Comparison of ENCODE assay signal across 8 cellular contexts in the genomic region with DNA sequence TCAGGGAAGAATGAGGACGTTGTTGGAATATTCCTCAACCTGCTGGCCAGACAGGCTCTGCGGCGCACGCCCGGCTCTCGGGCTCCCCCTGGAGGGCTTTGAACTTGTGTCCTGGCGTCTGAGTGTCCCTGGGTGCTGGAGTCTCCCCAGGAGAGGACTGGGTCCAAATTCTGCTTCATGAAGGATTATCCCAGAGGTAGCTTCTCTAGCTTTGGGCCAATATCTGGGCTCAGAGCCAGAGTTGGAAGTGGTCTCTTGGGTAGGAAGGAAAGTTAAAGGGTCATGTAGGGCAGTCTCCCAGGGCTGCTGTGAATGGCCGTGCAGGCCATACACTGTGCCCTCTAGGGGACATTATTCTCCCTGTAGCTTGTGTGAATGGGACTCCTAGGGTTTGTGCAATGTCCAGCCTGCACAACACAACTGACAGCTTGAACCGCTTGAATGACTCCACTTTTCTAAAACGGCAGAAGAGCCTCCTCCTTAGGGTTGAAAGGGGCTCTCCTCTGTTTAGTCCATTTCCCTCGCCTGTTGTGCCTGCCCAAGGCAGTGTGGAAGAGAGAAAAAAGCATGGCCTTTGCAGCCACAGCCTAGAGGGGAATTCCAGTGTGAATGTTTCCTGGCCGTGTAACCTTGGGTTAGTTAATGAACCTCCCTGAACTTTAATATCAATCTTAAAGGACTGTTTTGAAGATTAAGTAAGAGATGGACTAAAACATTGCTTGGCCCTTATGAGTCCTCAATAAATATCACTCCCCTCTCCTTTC.
A peak's percentile ranks its signal among the peaks of the same experiment; 100 is the strongest.
DNase-seq lines count a peak whose midpoint lies in the region; ATAC-seq and TF ChIP-seq lines count a peak whose summit lies in the region.

No MANE protein-coding gene starts in this region.

- H3K9me3 Mint-ChIP-seq in activated T-cell treated with anti-CD3 and anti-CD28 coated beads, Interleukin-2, amount 50 U/mL, for 24 hours, result no peaks in the 10 kb centered on the region
- no peaks in the 10 kb centered on the region for H3K9me3 Mint-ChIP-seq in natural killer cell

- no peaks in the 10 kb centered on the region for H3K79me2 ChIP-seq in OCI-LY3 (ENCODE audit: low read length)

- H3K27me3 ChIP-seq in OCI-LY3 (ENCODE audit: low read depth, low read length), result no peaks in the 10 kb centered on the region
- H3K27me3 ChIP-seq in thoracic aorta (replicated peaks; ENCODE audit: insufficient read depth), result no peaks in the 10 kb centered on the region

- H3K4me1 ChIP-seq in OCI-LY3 (ENCODE audit: low read length), result peaks cover 56% of the 10 kb centered on the region
- H3K4me1 ChIP-seq in thoracic aorta (ENCODE audit: control insufficient read depth in 1 of 2, low read depth in 2 of 2), result no peaks in the 10 kb centered on the region

- H3K4me3 ChIP-seq in OCI-LY3 (ENCODE audit: low read length) (no peak overlapping the region), fibroblast of pulmonary artery (replicated peaks; ENCODE audit: low read depth, low read length) (no peak overlapping the region), thoracic aorta (no peak overlapping the region)

- peaks cover 25% of the 10 kb centered on the region for H3K27me3 Mint-ChIP-seq in activated T-cell treated with anti-CD3 and anti-CD28 coated beads, Interleukin-2, amount 50 U/mL, for 24 hours
- peaks cover 6 to 31% of the 10 kb centered on the region in 2 donors for H3K27me3 Mint-ChIP-seq in natural killer cell (ENCODE audit: low read depth in 2 of 2)

- H3K36me3 ChIP-seq in OCI-LY3 (replicated peaks; ENCODE audit: low read depth, low read length), result no peaks in the 10 kb centered on the region
- H3K36me3 ChIP-seq in thoracic aorta, result no peaks in the 10 kb centered on the region

- no peaks in the 10 kb centered on the region for H3K36me3 Mint-ChIP-seq in activated T-cell treated with anti-CD3 and anti-CD28 coated beads, Interleukin-2, amount 50 U/mL, for 24 hours (ENCODE audit: low read depth)
- no peaks in the 10 kb centered on the region for H3K36me3 Mint-ChIP-seq in natural killer cell

- peak overlapping the region; percentile 75 for H2AFZ ChIP-seq in OCI-LY3 (ENCODE audit: low read depth, low read length)

- H3K4me3 Mint-ChIP-seq in activated T-cell treated with anti-CD3 and anti-CD28 coated beads, Interleukin-2, amount 50 U/mL, for 24 hours, result no peak overlapping the region
- no peak overlapping the region for H3K4me3 Mint-ChIP-seq in natural killer cell

- intact Hi-C loops in natural killer cell (cut with micrococcal nuclease), result no loop called here

- peak in 2 of 3 donors; percentile 55 to 83 for ATAC-seq in natural killer cell
- no peak for ATAC-seq in thoracic aorta (ENCODE audit: insufficient number of reproducible peaks, low FRiP score, low read depth)
- ATAC-seq in HG02763 (IDR thresholded peaks at IDR 0.05; ENCODE audit: unreplicated experiment), result no peak

- H3K9me3 ChIP-seq in OCI-LY3 (ENCODE audit: insufficient read depth, low read length), result no peaks in the 10 kb centered on the region
- H3K9me3 ChIP-seq in thoracic aorta, result no peaks in the 10 kb centered on the region

- peak overlapping the region; percentile 55 for H3K4me2 ChIP-seq in OCI-LY3 (ENCODE audit: low read length)

- H3K27ac Mint-ChIP-seq in activated T-cell treated with anti-CD3 and anti-CD28 coated beads, Interleukin-2, amount 50 U/mL, for 24 hours, result no peak overlapping the region
- no peak overlapping the region for H3K27ac Mint-ChIP-seq in natural killer cell

- peak; percentile 66 for DNase-seq in GM10266 (ENCODE audit: extremely low spot score)
- DNase-seq in HuH-7 (ENCODE audit: low spot score), result peak; percentile 81
- peak; percentile 72 for DNase-seq in activated T-cell treated with anti-CD3 and anti-CD28 coated beads, Interleukin-2, amount 50 U/mL, for 24 hours
- DNase-seq in fibroblast of pulmonary artery (ENCODE audit: low read depth), result peak; percentile 58
- peak; percentile 54 for DNase-seq in natural killer cell
- no peak for DNase-seq in thoracic aorta (ENCODE audit: low spot score)

- H4K20me1 ChIP-seq in OCI-LY3 (ENCODE audit: insufficient read depth, low read length), result no peaks in the 10 kb centered on the region

- H3K27ac ChIP-seq in OCI-LY3 (ENCODE audit: low read length), result no peak overlapping the region
- no peak overlapping the region for H3K27ac ChIP-seq in thoracic aorta

- peaks cover 1% of the 10 kb centered on the region for H3K4me1 Mint-ChIP-seq in activated T-cell treated with anti-CD3 and anti-CD28 coated beads, Interleukin-2, amount 50 U/mL, for 24 hours (ENCODE audit: low read depth)
- peaks cover 0 to 5% of the 10 kb centered on the region in 2 donors for H3K4me1 Mint-ChIP-seq in natural killer cell

- peak; percentile 72 for TF ChIP-seq CTCF in GM10266 (IDR thresholded peaks at IDR 0.05; ENCODE audit: control insufficient read depth, insufficient read depth, low read depth, missing control alignments)
- peak; percentile 98 for TF ChIP-seq CTCF in OCI-LY3 (IDR thresholded peaks at IDR 0.05; ENCODE audit: low read depth, low read length)
- peak; percentile 86 for TF ChIP-seq CTCF in fibroblast of pulmonary artery (IDR thresholded peaks at IDR 0.05; ENCODE audit: low read length, missing control alignments)
- peak; percentile 76 for TF ChIP-seq CTCF in natural killer cell (IDR thresholded peaks at IDR 0.05)
- TF ChIP-seq CTCF in thoracic aorta (IDR thresholded peaks at IDR 0.05), result peak; percentile 66

- H3K9ac ChIP-seq in OCI-LY3 (ENCODE audit: low read length), result no peak overlapping the region

Comparison
In these comparisons a context has a peak if more than half of its experiments do, and no peak if none do; other contexts are left out.
1. ATAC-seq: peak in natural killer cell (2 of 3); none in thoracic aorta (single experiment) and HG02763 (single experiment).
2. Peak in every context shown above with its lines, with median percentiles within 50 percentile points of each other: CTCF ChIP-seq.